In genomic region chr10:95268438-95268837, GRCh38 we compare ENCODE assay signal across 12 cellular contexts. TPM values are rescaled to one million over a fixed set of nuclear protein-coding genes. Genes with fewer than 3 reads are reported as not detected.
DNase-seq lines count a peak whose midpoint lies in the region; ATAC-seq and TF ChIP-seq lines count a peak whose summit lies in the region.
"Had no signal": no experiment of that assay in that cellular context is flagged by ENCODE, and none has a peak within 500 bp of the region (broad histone marks: within the 10 kb centered on the region; RNA-seq: fewer than 3 reads in every experiment).

No MANE protein-coding gene starts in this region.

- POLR2A ChIA-PET in WTC11 (lab: Charles Lee): no interaction called here

- peaks cover 24% of the 10 kb centered on the region for H3K79me2 ChIP-seq in MM.1S (ENCODE audit: low read length)

- H3K9me3 Mint-ChIP-seq in WTC11 (no peaks in the 10 kb centered on the region), nephron (no peaks in the 10 kb centered on the region), type B pancreatic cell (peaks cover 4% of the 10 kb centered on the region)

- peaks cover 21% of the 10 kb centered on the region for H3K4me1 ChIP-seq in MM.1S (ENCODE audit: low read length)

- DNase-seq in WTC11 (ENCODE audit: low spot score) (no peak), fibroblast of pulmonary artery (ENCODE audit: low read depth) (peak; percentile 98), type B pancreatic cell (ENCODE audit: extremely low spot score, unreplicated experiment) (peak; percentile 66), foreskin melanocyte (no peak), MM.1S (no peak)
- DNase-seq: activated T-cell treated with anti-CD3 and anti-CD28 coated beads for 4 hours; effector CD8-positive, alpha-beta T cell; KG1; NCI-H510A treated with DMSO at 0.1 percent for 48 hours had no signal

- H3K27ac Mint-ChIP-seq in WTC11: peak overlapping the region; percentile 87
- peak overlapping the region; percentile 63 to 77 (median 72) for H3K27ac Mint-ChIP-seq in nephron
- peak overlapping the region; percentile 97 for H3K27ac Mint-ChIP-seq in type B pancreatic cell

- TF ChIP-seq CTCF in WTC11 (IDR thresholded peaks at IDR 0.05) (no peak), fibroblast of pulmonary artery (IDR thresholded peaks at IDR 0.05; ENCODE audit: low read length, missing control alignments) (no peak), nephron (IDR thresholded peaks at IDR 0.05; ENCODE audit: unreplicated experiment in 3 of 3) (no peak), type B pancreatic cell (conservative IDR thresholded peaks at IDR 0.05) (no peak), MM.1S (IDR thresholded peaks at IDR 0.05; ENCODE audit: low read length) (no peak)

- H3K9me2 ChIP-seq in MM.1S (replicated peaks; ENCODE audit: insufficient read depth, low read length): no peaks in the 10 kb centered on the region

- no peak overlapping the region for H3K4me2 ChIP-seq in MM.1S (ENCODE audit: low read depth, low read length)

- H3K27me3 ChIP-seq in MM.1S (replicated peaks; ENCODE audit: insufficient read depth, low read length): no peaks in the 10 kb centered on the region

- H3K4me1 Mint-ChIP-seq in WTC11 (peaks cover 47% of the 10 kb centered on the region), nephron (peaks cover 19% of the 10 kb centered on the region), type B pancreatic cell (ENCODE audit: unreplicated experiment) (peaks cover 39% of the 10 kb centered on the region)

- H3K9ac ChIP-seq in MM.1S (ENCODE audit: low read length): no peak overlapping the region

- ATAC-seq in WTC11: no peak; the same call in 1 of the 2 replicates
- no peak for ATAC-seq in GM19351 (IDR thresholded peaks at IDR 0.05; ENCODE audit: unreplicated experiment)
- ATAC-seq in GM18502 (IDR thresholded peaks at IDR 0.05; ENCODE audit: poor library complexity, unreplicated experiment): no peak

- CTCF ChIA-PET in WTC11 (lab: Charles Lee): no interaction called here

- H3K27me3 Mint-ChIP-seq in WTC11 (ENCODE audit: low read depth): no peaks in the 10 kb centered on the region
- H3K27me3 Mint-ChIP-seq in nephron (ENCODE audit: low read depth): no peaks in the 10 kb centered on the region
- peaks cover 3% of the 10 kb centered on the region for H3K27me3 Mint-ChIP-seq in type B pancreatic cell

- no peaks in the 10 kb centered on the region for H3F3A ChIP-seq in MM.1S (ENCODE audit: insufficient read depth, low read length)

- H2AFZ ChIP-seq in MM.1S (ENCODE audit: low read length): no peak overlapping the region

- no peak overlapping the region for H3K4me3 Mint-ChIP-seq in WTC11
- no peak overlapping the region for H3K4me3 Mint-ChIP-seq in nephron
- peak overlapping the region; percentile 65 for H3K4me3 Mint-ChIP-seq in type B pancreatic cell

- no peak overlapping the region for H3K27ac ChIP-seq in MM.1S (ENCODE audit: low read length)

- H3K36me3 Mint-ChIP-seq in WTC11 (peaks cover 43% of the 10 kb centered on the region), nephron (ENCODE audit: low read depth) (peaks cover 9% of the 10 kb centered on the region), type B pancreatic cell (peaks cover 21% of the 10 kb centered on the region)

- H4K20me1 ChIP-seq in MM.1S (ENCODE audit: insufficient read depth, low read length): no peaks in the 10 kb centered on the region

- no peak overlapping the region for H3K4me3 ChIP-seq in fibroblast of pulmonary artery (replicated peaks; ENCODE audit: low read depth, low read length)
- no peak overlapping the region for H3K4me3 ChIP-seq in MM.1S (ENCODE audit: low read length)

- H3K9me3 ChIP-seq in MM.1S (replicated peaks; ENCODE audit: insufficient read depth, low read length): no peaks in the 10 kb centered on the region

- H3K36me3 ChIP-seq in MM.1S (replicated peaks; ENCODE audit: insufficient read depth, low read length): 0 out of 2 replicates have a peak, but pooled peaks cover 4% of the 10 kb centered on the region

TF ChIP-seq in WTC11, 78 proteins besides CTCF, POLR2A, EP300 and RAD21:
- no peak for TF ChIP-seq ZBTB21 (CRISPR knock-in tag; IDR thresholded peaks at IDR 0.05; ENCODE audit: borderline replicate concordance)
- TF ChIP-seq KAT7 (CRISPR knock-in tag; IDR thresholded peaks at IDR 0.05; ENCODE audit: borderline replicate concordance): no peak
- no peak for TF ChIP-seq ZNF232 (CRISPR knock-in tag; IDR thresholded peaks at IDR 0.05)
- no peak for TF ChIP-seq NR3C1 (CRISPR knock-in tag; conservative IDR thresholded peaks at IDR 0.05; ENCODE audit: low read depth)
- no peak for TF ChIP-seq ESRRA (CRISPR knock-in tag; IDR thresholded peaks at IDR 0.05; ENCODE audit: borderline replicate concordance)
- no peak for TF ChIP-seq ZNF423 (CRISPR knock-in tag; IDR thresholded peaks at IDR 0.05)
- TF ChIP-seq, protein P1, sequence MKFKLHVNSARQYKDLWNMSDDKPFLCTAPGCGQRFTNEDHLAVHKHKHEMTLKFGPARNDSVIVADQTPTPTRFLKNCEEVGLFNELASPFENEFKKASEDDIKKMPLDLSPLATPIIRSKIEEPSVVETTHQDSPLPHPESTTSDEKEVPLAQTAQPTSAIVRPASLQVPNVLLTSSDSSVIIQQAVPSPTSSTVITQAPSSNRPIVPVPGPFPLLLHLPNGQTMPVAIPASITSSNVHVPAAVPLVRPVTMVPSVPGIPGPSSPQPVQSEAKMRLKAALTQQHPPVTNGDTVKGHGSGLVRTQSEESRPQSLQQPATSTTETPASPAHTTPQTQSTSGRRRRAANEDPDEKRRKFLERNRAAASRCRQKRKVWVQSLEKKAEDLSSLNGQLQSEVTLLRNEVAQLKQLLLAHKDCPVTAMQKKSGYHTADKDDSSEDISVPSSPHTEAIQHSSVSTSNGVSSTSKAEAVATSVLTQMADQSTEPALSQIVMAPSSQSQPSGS (CRISPR knock-in tag; IDR thresholded peaks at IDR 0.05; ENCODE audit: borderline replicate concordance, low read depth): no peak
- no peak for TF ChIP-seq STAT6 (CRISPR knock-in tag; conservative IDR thresholded peaks at IDR 0.05; ENCODE audit: low read depth)
- TF ChIP-seq, protein P2, sequence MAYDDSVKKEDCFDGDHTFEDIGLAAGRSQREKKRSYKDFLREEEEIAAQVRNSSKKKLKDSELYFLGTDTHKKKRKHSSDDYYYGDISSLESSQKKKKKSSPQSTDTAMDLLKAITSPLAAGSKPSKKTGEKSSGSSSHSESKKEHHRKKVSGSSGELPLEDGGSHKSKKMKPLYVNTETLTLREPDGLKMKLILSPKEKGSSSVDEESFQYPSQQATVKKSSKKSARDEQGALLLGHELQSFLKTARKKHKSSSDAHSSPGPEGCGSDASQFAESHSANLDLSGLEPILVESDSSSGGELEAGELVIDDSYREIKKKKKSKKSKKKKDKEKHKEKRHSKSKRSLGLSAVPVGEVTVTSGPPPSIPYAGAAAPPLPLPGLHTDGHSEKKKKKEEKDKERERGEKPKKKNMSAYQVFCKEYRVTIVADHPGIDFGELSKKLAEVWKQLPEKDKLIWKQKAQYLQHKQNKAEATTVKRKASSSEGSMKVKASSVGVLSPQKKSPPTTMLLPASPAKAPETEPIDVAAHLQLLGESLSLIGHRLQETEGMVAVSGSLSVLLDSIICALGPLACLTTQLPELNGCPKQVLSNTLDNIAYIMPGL (CRISPR knock-in tag; IDR thresholded peaks at IDR 0.05): no peak
- no peak for TF ChIP-seq ZNF281 (CRISPR knock-in tag; IDR thresholded peaks at IDR 0.05)
- no peak for TF ChIP-seq FOXJ3 (CRISPR knock-in tag; IDR thresholded peaks at IDR 0.05; ENCODE audit: borderline replicate concordance)
- TF ChIP-seq RORB (CRISPR knock-in tag; IDR thresholded peaks at IDR 0.05): no peak
- TF ChIP-seq ZNF263 (CRISPR knock-in tag; IDR thresholded peaks at IDR 0.05; ENCODE audit: low read depth): no peak
- TF ChIP-seq TEAD4 (CRISPR knock-in tag; IDR thresholded peaks at IDR 0.05): no peak

RNA-seq across cellular contexts. Expression of gene PDLIM1, which starts 22.4 kb away (rescaled TPM):
- total RNA-seq in WTC11 (2021) (223 to 226 TPM (median 226 TPM) in 3 replicates), type B pancreatic cell (ENCODE audit: low replicate concordance) (171 and 347 TPM in 2 replicates)

Comparison
In these comparisons a context has a peak if more than half of its experiments do, and no peak if none do; other contexts are left out.
1. DNase-seq: peak in fibroblast of pulmonary artery (single experiment) and type B pancreatic cell (single experiment); none in WTC11 (single experiment), foreskin melanocyte (single experiment) and MM.1S (single experiment).
2. Peak in every context shown above with its lines, with median percentiles within 50 percentile points of each other: H3K27ac Mint-ChIP-seq.